ENCODE assay signal across 1 cellular context in the genomic region with DNA sequence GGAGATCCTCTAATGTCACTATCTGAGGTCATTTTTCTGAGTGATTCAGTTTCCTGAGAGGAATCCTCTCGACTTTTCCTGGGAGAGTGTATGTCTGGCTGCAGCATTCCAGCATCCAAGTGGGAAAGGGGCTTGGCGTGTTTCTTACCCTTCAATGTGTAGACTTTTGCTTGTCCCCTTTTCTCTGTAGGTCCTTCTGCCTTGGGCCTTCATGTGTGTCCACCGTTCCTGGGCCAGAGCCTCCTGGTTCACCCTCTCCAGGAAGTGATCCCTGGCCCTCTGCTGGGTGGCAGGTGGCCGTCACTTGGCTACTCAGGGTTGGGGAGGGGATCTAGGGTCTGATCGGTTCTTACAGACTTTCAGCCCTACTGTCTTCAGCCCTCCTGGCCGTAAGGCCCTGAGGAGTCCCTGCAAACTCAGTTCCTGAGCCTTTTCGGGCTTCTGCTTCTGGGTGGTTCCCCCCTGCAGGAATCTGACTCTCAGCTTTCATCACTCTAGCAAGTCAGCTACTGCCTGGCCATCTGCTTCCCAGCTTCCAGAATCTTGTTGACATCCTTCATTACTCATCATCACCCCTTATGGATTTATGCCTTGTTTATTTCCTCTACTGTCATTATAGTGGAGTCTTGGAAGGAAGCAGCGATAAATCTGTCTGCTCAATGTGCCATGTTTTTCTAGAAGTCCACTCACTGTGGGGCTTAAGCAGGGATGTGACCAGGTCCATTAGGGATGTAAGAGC.
TF ChIP-seq lines count a peak whose summit lies in the region.

No MANE protein-coding gene starts in this region.

TF ChIP-seq in SK-N-SH, 30 proteins besides CTCF, POLR2A, EP300 and RAD21 (continued from another document):
- TF ChIP-seq, protein P1, sequence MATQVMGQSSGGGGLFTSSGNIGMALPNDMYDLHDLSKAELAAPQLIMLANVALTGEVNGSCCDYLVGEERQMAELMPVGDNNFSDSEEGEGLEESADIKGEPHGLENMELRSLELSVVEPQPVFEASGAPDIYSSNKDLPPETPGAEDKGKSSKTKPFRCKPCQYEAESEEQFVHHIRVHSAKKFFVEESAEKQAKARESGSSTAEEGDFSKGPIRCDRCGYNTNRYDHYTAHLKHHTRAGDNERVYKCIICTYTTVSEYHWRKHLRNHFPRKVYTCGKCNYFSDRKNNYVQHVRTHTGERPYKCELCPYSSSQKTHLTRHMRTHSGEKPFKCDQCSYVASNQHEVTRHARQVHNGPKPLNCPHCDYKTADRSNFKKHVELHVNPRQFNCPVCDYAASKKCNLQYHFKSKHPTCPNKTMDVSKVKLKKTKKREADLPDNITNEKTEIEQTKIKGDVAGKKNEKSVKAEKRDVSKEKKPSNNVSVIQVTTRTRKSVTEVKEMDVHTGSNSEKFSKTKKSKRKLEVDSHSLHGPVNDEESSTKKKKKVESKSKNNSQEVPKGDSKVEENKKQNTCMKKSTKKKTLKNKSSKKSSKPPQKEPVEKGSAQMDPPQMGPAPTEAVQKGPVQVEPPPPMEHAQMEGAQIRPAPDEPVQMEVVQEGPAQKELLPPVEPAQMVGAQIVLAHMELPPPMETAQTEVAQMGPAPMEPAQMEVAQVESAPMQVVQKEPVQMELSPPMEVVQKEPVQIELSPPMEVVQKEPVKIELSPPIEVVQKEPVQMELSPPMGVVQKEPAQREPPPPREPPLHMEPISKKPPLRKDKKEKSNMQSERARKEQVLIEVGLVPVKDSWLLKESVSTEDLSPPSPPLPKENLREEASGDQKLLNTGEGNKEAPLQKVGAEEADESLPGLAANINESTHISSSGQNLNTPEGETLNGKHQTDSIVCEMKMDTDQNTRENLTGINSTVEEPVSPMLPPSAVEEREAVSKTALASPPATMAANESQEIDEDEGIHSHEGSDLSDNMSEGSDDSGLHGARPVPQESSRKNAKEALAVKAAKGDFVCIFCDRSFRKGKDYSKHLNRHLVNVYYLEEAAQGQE (IDR thresholded peaks at IDR 0.05; ENCODE audit: low read depth, low read length) = no peak
- TF ChIP-seq, protein P2, sequence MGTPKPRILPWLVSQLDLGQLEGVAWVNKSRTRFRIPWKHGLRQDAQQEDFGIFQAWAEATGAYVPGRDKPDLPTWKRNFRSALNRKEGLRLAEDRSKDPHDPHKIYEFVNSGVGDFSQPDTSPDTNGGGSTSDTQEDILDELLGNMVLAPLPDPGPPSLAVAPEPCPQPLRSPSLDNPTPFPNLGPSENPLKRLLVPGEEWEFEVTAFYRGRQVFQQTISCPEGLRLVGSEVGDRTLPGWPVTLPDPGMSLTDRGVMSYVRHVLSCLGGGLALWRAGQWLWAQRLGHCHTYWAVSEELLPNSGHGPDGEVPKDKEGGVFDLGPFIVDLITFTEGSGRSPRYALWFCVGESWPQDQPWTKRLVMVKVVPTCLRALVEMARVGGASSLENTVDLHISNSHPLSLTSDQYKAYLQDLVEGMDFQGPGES (IDR thresholded peaks at IDR 0.05; ENCODE audit: low read depth, low read length) = no peak
- TF ChIP-seq TCF12 (IDR thresholded peaks at IDR 0.05) = no peak
